1 cellular context compared by ENCODE assay signal in genomic region chr7:46539892-46540483, GRCh38.
TF ChIP-seq lines count a peak whose summit lies in the region.

No MANE protein-coding gene starts in this region.

TF ChIP-seq in HCT116, 20 proteins besides CTCF, POLR2A, EP300 and RAD21 (continued from another document):
- TF ChIP-seq, protein P1, sequence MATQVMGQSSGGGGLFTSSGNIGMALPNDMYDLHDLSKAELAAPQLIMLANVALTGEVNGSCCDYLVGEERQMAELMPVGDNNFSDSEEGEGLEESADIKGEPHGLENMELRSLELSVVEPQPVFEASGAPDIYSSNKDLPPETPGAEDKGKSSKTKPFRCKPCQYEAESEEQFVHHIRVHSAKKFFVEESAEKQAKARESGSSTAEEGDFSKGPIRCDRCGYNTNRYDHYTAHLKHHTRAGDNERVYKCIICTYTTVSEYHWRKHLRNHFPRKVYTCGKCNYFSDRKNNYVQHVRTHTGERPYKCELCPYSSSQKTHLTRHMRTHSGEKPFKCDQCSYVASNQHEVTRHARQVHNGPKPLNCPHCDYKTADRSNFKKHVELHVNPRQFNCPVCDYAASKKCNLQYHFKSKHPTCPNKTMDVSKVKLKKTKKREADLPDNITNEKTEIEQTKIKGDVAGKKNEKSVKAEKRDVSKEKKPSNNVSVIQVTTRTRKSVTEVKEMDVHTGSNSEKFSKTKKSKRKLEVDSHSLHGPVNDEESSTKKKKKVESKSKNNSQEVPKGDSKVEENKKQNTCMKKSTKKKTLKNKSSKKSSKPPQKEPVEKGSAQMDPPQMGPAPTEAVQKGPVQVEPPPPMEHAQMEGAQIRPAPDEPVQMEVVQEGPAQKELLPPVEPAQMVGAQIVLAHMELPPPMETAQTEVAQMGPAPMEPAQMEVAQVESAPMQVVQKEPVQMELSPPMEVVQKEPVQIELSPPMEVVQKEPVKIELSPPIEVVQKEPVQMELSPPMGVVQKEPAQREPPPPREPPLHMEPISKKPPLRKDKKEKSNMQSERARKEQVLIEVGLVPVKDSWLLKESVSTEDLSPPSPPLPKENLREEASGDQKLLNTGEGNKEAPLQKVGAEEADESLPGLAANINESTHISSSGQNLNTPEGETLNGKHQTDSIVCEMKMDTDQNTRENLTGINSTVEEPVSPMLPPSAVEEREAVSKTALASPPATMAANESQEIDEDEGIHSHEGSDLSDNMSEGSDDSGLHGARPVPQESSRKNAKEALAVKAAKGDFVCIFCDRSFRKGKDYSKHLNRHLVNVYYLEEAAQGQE (IDR thresholded peaks at IDR 0.05; ENCODE audit: low read depth) = no peak
- TF ChIP-seq CEBPB (IDR thresholded peaks at IDR 0.05; ENCODE audit: low read depth) (no peak), SRF (IDR thresholded peaks at IDR 0.05; ENCODE audit: low read depth) (no peak), SP1 (IDR thresholded peaks at IDR 0.05; ENCODE audit: low read depth) (no peak)
TF ChIP-seq in HCT116: peak in this region for 0.
